Comparison of ENCODE assay signal across 8 cellular contexts in genomic region chr1:156214024-156214748, GRCh38. TPM values are rescaled to one million over a fixed set of nuclear protein-coding genes. Genes with fewer than 3 reads are reported as not detected.
A peak's percentile ranks its signal among the peaks of the same experiment; 100 is the strongest.
DNase-seq lines count a peak whose midpoint lies in the region; ATAC-seq and TF ChIP-seq lines count a peak whose summit lies in the region.

No MANE protein-coding gene starts in this region.

- H3K4me1 Mint-ChIP-seq in Caco-2 (ENCODE audit: low read depth, unreplicated experiment): peaks cover 16% of the 10 kb centered on the region
- H3K4me1 Mint-ChIP-seq in natural killer cell: peaks cover 28 to 33% of the 10 kb centered on the region in 2 donors

- ATAC-seq in natural killer cell (no peak), GM19395 (IDR thresholded peaks at IDR 0.05; ENCODE audit: unreplicated experiment) (no peak), HG03439 (IDR thresholded peaks at IDR 0.05; ENCODE audit: unreplicated experiment) (no peak)

- intact Hi-C loops in Caco-2 (cut with micrococcal nuclease; ENCODE audit: unreplicated experiment) (loop anchor here (5.0 kb wide), 1 partner anchor 67 kb away; no protein-coding TSS in a partner anchor), breast epithelium (cut with DNase I; ENCODE audit: low total_unique reads) (no loop called here), natural killer cell (cut with micrococcal nuclease) (no loop called here)

- H3K36me3 Mint-ChIP-seq in Caco-2 (ENCODE audit: insufficient read depth, unreplicated experiment) (peaks cover 31% of the 10 kb centered on the region), natural killer cell (no peaks in the 10 kb centered on the region)

- no peak for TF ChIP-seq POLR2A in breast epithelium (IDR thresholded peaks at IDR 0.05)

- POLR2A ChIA-PET in Caco-2 (lab: Charles Lee): interaction anchor here (1.0 to 2.4 kb wide), 2 partner anchors 11 to 20 kb away, joined by 3 to 24 read pairs; partner anchors contain the start of gene SLC25A44

- H3K27me3 ChIP-seq in Caco-2 (replicated peaks; ENCODE audit: control insufficient read depth, insufficient read depth, low read length) (no peaks in the 10 kb centered on the region), breast epithelium (no peaks in the 10 kb centered on the region)

- no peaks in the 10 kb centered on the region for H3K27me3 Mint-ChIP-seq in Caco-2 (ENCODE audit: insufficient read depth, unreplicated experiment)
- no peaks in the 10 kb centered on the region for H3K27me3 Mint-ChIP-seq in natural killer cell (ENCODE audit: low read depth in 2 of 2)

- peak overlapping the region; percentile 96 for H3K4me3 Mint-ChIP-seq in Caco-2 (ENCODE audit: unreplicated experiment)
- peak overlapping the region; percentile 79 for H3K4me3 Mint-ChIP-seq in natural killer cell

- H3K9me3 Mint-ChIP-seq in Caco-2 (ENCODE audit: unreplicated experiment) (no peaks in the 10 kb centered on the region), natural killer cell (no peaks in the 10 kb centered on the region)

- CTCF ChIA-PET in Caco-2 (lab: Charles Lee): interaction anchor here (0.7 to 2.5 kb wide), 2 partner anchors 11 to 53 kb away, joined by 3 to 37 read pairs; no protein-coding TSS in a partner anchor

- no peaks in the 10 kb centered on the region for H3K9me3 ChIP-seq in Caco-2
- no peaks in the 10 kb centered on the region for H3K9me3 ChIP-seq in breast epithelium

- BruUV-seq in Caco-2 (replicated peaks; lab: Mats Ljungman, UMichigan): no TSS peak

- H3K27ac Mint-ChIP-seq in Caco-2 (ENCODE audit: unreplicated experiment): peak overlapping the region; percentile 98
- peak overlapping the region; percentile 99 for H3K27ac Mint-ChIP-seq in natural killer cell

- H3K36me3 ChIP-seq in Caco-2 (ENCODE audit: control insufficient read depth, insufficient read depth, low read length): peaks cover 1% of the 10 kb centered on the region
- no peaks in the 10 kb centered on the region for H3K36me3 ChIP-seq in breast epithelium

- H3K4me3 ChIP-seq in Caco-2 (ENCODE audit: low read depth, low read length) (peak overlapping the region; percentile 90), breast epithelium (peak overlapping the region; percentile 59 to 76 (median 62))

- peak overlapping the region in 1 of 2 donors; percentile 90 for H3K27ac ChIP-seq in breast epithelium

- TF ChIP-seq CTCF in Caco-2 (IDR thresholded peaks at IDR 0.05; ENCODE audit: insufficient read depth in 1 of 2, low read depth in 1 of 2, low read length in 1 of 2, severe bottlenecking in 1 of 2, unreplicated experiment in 1 of 2): no peak
- TF ChIP-seq CTCF in breast epithelium (IDR thresholded peaks at IDR 0.05): no peak
- no peak for TF ChIP-seq CTCF in natural killer cell (IDR thresholded peaks at IDR 0.05)

- no peak for DNase-seq in Caco-2
- peak; percentile 30 for DNase-seq in MV-4-11 (lab: John Stamatoyannopoulos, UW)
- no peak for DNase-seq in breast epithelium (ENCODE audit: low spot score in 2 of 2)
- no peak for DNase-seq in natural killer cell
- DNase-seq in NCI-H2171 (lab: John Stamatoyannopoulos, UW): no peak
- no peak for DNase-seq in NCI-H146 (lab: John Stamatoyannopoulos, UW)

- peaks cover 12% of the 10 kb centered on the region for H3K4me1 ChIP-seq in Caco-2
- peaks cover 3 to 12% of the 10 kb centered on the region in 2 donors for H3K4me1 ChIP-seq in breast epithelium

RNA-seq across cellular contexts. Expression of gene PMF1, which starts 1.4 kb away (rescaled TPM):
- 90.2 and 95.7 TPM in 2 replicates for total RNA-seq in Caco-2 (2022)
- 10 to 100 TPM; 41.4 to 75.2 (median 60.3) TPM for total RNA-seq in breast epithelium
- total RNA-seq in natural killer cell: 10 to 100 TPM; 61.5 to 70.3 (median 64.0) TPM

RNA-seq across cellular contexts. Expression of gene SLC25A44, which starts 20.3 kb away (rescaled TPM):
- 29.3 and 31.1 TPM in 2 replicates for total RNA-seq in Caco-2 (2022)
- 10 to 100 TPM; 10.7 to 23.7 (median 13.8) TPM for total RNA-seq in breast epithelium
- 10 to 100 TPM; 17.1 to 49.2 (median 22.0) TPM for total RNA-seq in natural killer cell

RNA-seq across cellular contexts. Expression of gene BGLAP, which starts 27.8 kb away (rescaled TPM):
- total RNA-seq in Caco-2 (2022) (1.3 and 2.0 TPM in 2 replicates), breast epithelium (1 to 10 TPM in 1 of 3 donors, under 1 TPM in 2; 0.32 to 2.9 (median 0.98) TPM), natural killer cell (1 to 10 TPM in 2 of 3 donors, under 1 TPM in 1; 0.45 to 1.6 (median 1.1) TPM)

RNA-seq across cellular contexts. Expression of gene PAQR6, which starts 33.7 kb away (rescaled TPM):
- total RNA-seq in Caco-2 (2022) (4.1 and 4.6 TPM in 2 replicates), breast epithelium (1 to 10 TPM; 1.8 to 3.9 (median 2.5) TPM), natural killer cell (1 to 10 TPM; 2.6 to 5.5 (median 3.5) TPM)
